Comparison of ENCODE assay signal across 21 cellular contexts in genomic region chr10:114400091-114400490, GRCh38. TPM values are rescaled to one million over a fixed set of nuclear protein-coding genes. Genes with fewer than 3 reads are reported as not detected.
A peak's percentile ranks its signal among the peaks of the same experiment; 100 is the strongest.
DNase-seq lines count a peak whose midpoint lies in the region; TF ChIP-seq lines count a peak whose summit lies in the region.
"Had no signal": no experiment of that assay in that cellular context is flagged by ENCODE, and none has a peak within 500 bp of the region (broad histone marks: within the 10 kb centered on the region; RNA-seq: fewer than 3 reads in every experiment).

No MANE protein-coding gene starts in this region.

- H3K9me2 ChIP-seq in GM23248 (ENCODE audit: insufficient read depth), result no peaks in the 10 kb centered on the region

- H3K9me3 Mint-ChIP-seq in nephron progenitor cell, result no peaks in the 10 kb centered on the region
- H3K9me3 Mint-ChIP-seq in CD4-positive, alpha-beta memory T cell, result no peaks in the 10 kb centered on the region
- H3K9me3 Mint-ChIP-seq: CD8-positive, alpha-beta T cell; T-helper 2 cell treated with Interferon-gamma antibody and Interleukin-4, amounts not matched to agents 5 μg/mL and 100 μg/mL, for 36 hours had no signal

- H3K9ac ChIP-seq in GM23248, result no peak overlapping the region

- no peak overlapping the region for H3K4me3 Mint-ChIP-seq in nephron progenitor cell
- H3K4me3 Mint-ChIP-seq in CD4-positive, alpha-beta memory T cell, result no peak overlapping the region
- H3K4me3 Mint-ChIP-seq: CD8-positive, alpha-beta T cell; T-helper 2 cell treated with Interferon-gamma antibody and Interleukin-4, amounts not matched to agents 5 μg/mL and 100 μg/mL, for 36 hours had no signal

- no peak overlapping the region for H3K4me2 ChIP-seq in GM23248 (ENCODE audit: unreplicated experiment)

- no peak overlapping the region for H2AFZ ChIP-seq in GM23248

- WGBS in thyroid gland, 2 donors, result 11 to 32% methylated on average over 2 to 3 of the region's 3 CpGs
- 58 to 61% methylated on average over 3 of the region's 3 CpGs for WGBS in GM23248 (ENCODE audit: low coverage in 1 of 2, low lambda C conversion rate in 2 of 2, missing lambda C conversion rate in 2 of 2), 2 experiments

- H3K4me3 ChIP-seq in coronary artery (no peak overlapping the region), thyroid gland (replicated peaks in 1 of 3) (no peak overlapping the region), GM23248 (no peak overlapping the region)
- no peak overlapping the region for H3K4me3 ChIP-seq in CD4-positive, alpha-beta memory T cell (ENCODE audit: low read length in 2 of 2)

- H3K36me3 Mint-ChIP-seq in nephron progenitor cell (ENCODE audit: low read depth), result no peaks in the 10 kb centered on the region
- H3K36me3 Mint-ChIP-seq in CD4-positive, alpha-beta memory T cell, result no peaks in the 10 kb centered on the region
- H3K36me3 Mint-ChIP-seq: CD8-positive, alpha-beta T cell had no signal

- H3K27ac Mint-ChIP-seq in nephron progenitor cell, result peak overlapping the region; percentile 16
- no peak overlapping the region for H3K27ac Mint-ChIP-seq in CD4-positive, alpha-beta memory T cell
- H3K27ac Mint-ChIP-seq: CD8-positive, alpha-beta T cell; T-helper 2 cell treated with Interferon-gamma antibody and Interleukin-4, amounts not matched to agents 5 μg/mL and 100 μg/mL, for 36 hours had no signal

- H3K9me3 ChIP-seq in thyroid gland, result no peaks in the 10 kb centered on the region
- no peaks in the 10 kb centered on the region for H3K9me3 ChIP-seq in CD4-positive, alpha-beta memory T cell (ENCODE audit: control insufficient read depth in 1 of 2, low read length in 2 of 2)
- no peaks in the 10 kb centered on the region for H3K9me3 ChIP-seq in GM23248 (ENCODE audit: low read depth)

- peak in 1 of 2 donors; percentile 31 for TF ChIP-seq POLR2A in thyroid gland (IDR thresholded peaks at IDR 0.05)

- no peaks in the 10 kb centered on the region for H3K79me2 ChIP-seq in GM23248 (ENCODE audit: insufficient read depth)

- peaks cover 8% of the 10 kb centered on the region for H3K27me3 Mint-ChIP-seq in nephron progenitor cell (ENCODE audit: low read depth, poor library complexity)
- peaks cover 56 to 59% of the 10 kb centered on the region in 2 donors for H3K27me3 Mint-ChIP-seq in CD4-positive, alpha-beta memory T cell

- H3K27me3 ChIP-seq in thyroid gland, result no peaks in the 10 kb centered on the region
- H3K27me3 ChIP-seq in CD4-positive, alpha-beta memory T cell (ENCODE audit: insufficient read depth, low read length), result no peaks in the 10 kb centered on the region
- peaks cover 88% of the 10 kb centered on the region for H3K27me3 ChIP-seq in GM23248 (replicated peaks; ENCODE audit: insufficient read depth)

- H3K4me1 ChIP-seq in thyroid gland (peaks cover 63 to 78% of the 10 kb centered on the region in 2 donors), GM23248 (ENCODE audit: insufficient read depth) (no peaks in the 10 kb centered on the region)
- H3K4me1 ChIP-seq in CD4-positive, alpha-beta memory T cell (ENCODE audit: insufficient read depth, low read length), result no peaks in the 10 kb centered on the region

- CTCF ChIA-PET in CD4-positive, alpha-beta memory T cell (lab: Charles Lee; ENCODE audit: partially characterized antibody), result no interaction called here

- peak overlapping the region in 1 of 2 donors; percentile 67 for H3K27ac ChIP-seq in coronary artery
- H3K27ac ChIP-seq in thyroid gland, result peak overlapping the region; percentile 97 to 98 (median 98)
- H3K27ac ChIP-seq in CD4-positive, alpha-beta memory T cell (ENCODE audit: low read depth, low read length), result no peak overlapping the region
- no peak overlapping the region for H3K27ac ChIP-seq in GM23248
- H3K27ac ChIP-seq: VCaP had no signal

- in situ Hi-C loops in GM23248 (cut with MboI), result no loop called here

- H3K36me3 ChIP-seq in thyroid gland (no peaks in the 10 kb centered on the region), GM23248 (ENCODE audit: low read depth) (no peaks in the 10 kb centered on the region)
- H3K36me3 ChIP-seq in CD4-positive, alpha-beta memory T cell (ENCODE audit: insufficient read depth, low read length), result no peaks in the 10 kb centered on the region

- intact Hi-C loops in thyroid gland (cut with DNase I), result loop anchor here (10.0 kb wide), 2 partner anchors 55 to 95 kb away; no protein-coding TSS in a partner anchor
- intact Hi-C loops in CD4-positive, alpha-beta memory T cell (cut with micrococcal nuclease), result no loop called here

- H4K20me1 ChIP-seq in GM23248 (ENCODE audit: insufficient read depth), result no peaks in the 10 kb centered on the region

- H3F3A ChIP-seq in GM23248 (ENCODE audit: insufficient read depth), result no peaks in the 10 kb centered on the region

- POLR2A ChIA-PET in CD4-positive, alpha-beta memory T cell (lab: Charles Lee; ENCODE audit: partially characterized antibody), result no interaction called here

- DNase-seq in RPMI7951 (ENCODE audit: low read depth) (peak; percentile 53), coronary artery (ENCODE audit: low spot score) (peak; percentile 26), nephron progenitor cell (no peak), thyroid gland (peak; percentile 75 to 78), GM23248 (no peak), iPS-NIHi11 (ENCODE audit: low spot score) (no peak)
- DNase-seq in CD4-positive, alpha-beta memory T cell, result no peak
- DNase-seq: activated CD4-positive, alpha-beta T cell treated with anti-CD3 and anti-CD28 coated beads, Interleukin-2, amount 50 U/mL, for 48 hours; activated effector memory CD4-positive, alpha-beta T cell treated with anti-CD3 and anti-CD28 coated beads, Interleukin-2, amount 50 U/mL, for 16 hours; activated T-cell treated with anti-CD3 and anti-CD28 coated beads for 4 hours; CD8-positive, alpha-beta T cell; DMS153; GDM1; MM.1S; NCI-H146; NCI-H2171; NCI-H524; stimulated activated CD4-positive, alpha-beta T cell treated with anti-CD3 and anti-CD28 coated beads, Interleukin-15, amount 100 ng/mL, for 24 hours; substantia nigra had no signal

- no peak for TF ChIP-seq CTCF in coronary artery (IDR thresholded peaks at IDR 0.05)
- TF ChIP-seq CTCF in nephron progenitor cell (IDR thresholded peaks at IDR 0.05), result no peak
- no peak for TF ChIP-seq CTCF in thyroid gland (IDR thresholded peaks at IDR 0.05)

- H3K4me1 Mint-ChIP-seq in nephron progenitor cell, result peaks cover 81% of the 10 kb centered on the region
- H3K4me1 Mint-ChIP-seq in CD4-positive, alpha-beta memory T cell, result peaks cover 0 to 12% (median 9%) of the 10 kb centered on the region in 4 donors

RNA-seq across cellular contexts. Expression of gene AFAP1L2, which starts 4.2 kb away (rescaled TPM):
- 1.7 and 2.0 TPM in 2 replicates for total RNA-seq in RPMI7951 (2014; rRNA removed; shearing (Covaris generic))
- 100 to 1,000 TPM; 135 to 356 (median 299) TPM for total RNA-seq in thyroid gland
- 1 to 10 TPM; 2.5 to 4.3 TPM for total RNA-seq in CD4-positive, alpha-beta memory T cell
- 1 to 10 TPM in 1 of 2 donors, under 1 TPM in 1; 0.50 to 2.1 TPM for polyA plus RNA-seq in CD4-positive, alpha-beta memory T cell
- total RNA-seq in GM23248 (2014; rRNA removed; shearing (Covaris generic)), result not detected in 2 replicates
- not detected in 2 replicates for polyA plus RNA-seq in GM23248 (2016; fragmentation: Nextera tagmentation; extraction: Ambion mirVana)

Comparison
In these comparisons a context has a peak if more than half of its experiments do, and no peak if none do; other contexts are left out.
1. DNase-seq: peak in RPMI7951 (single experiment), coronary artery (single experiment) and thyroid gland (2 of 2); none in nephron progenitor cell (single experiment), CD4-positive, alpha-beta memory T cell (0 of 5), GM23248 (single experiment) and iPS-NIHi11 (single experiment).
2. H3K27ac ChIP-seq: peak in thyroid gland (3 of 3); none in CD4-positive, alpha-beta memory T cell (single experiment) and GM23248 (single experiment).
3. RNA of gene AFAP1L2, which starts 4.2 kb away (total RNA-seq): 135 to 356 TPM in thyroid gland; 2.5 to 4.3 TPM in CD4-positive, alpha-beta memory T cell, 1.7 to 2.0 TPM in RPMI7951 and not detected in GM23248; every median in the first group is over 10 times any median in the second.